In the genomic region with DNA sequence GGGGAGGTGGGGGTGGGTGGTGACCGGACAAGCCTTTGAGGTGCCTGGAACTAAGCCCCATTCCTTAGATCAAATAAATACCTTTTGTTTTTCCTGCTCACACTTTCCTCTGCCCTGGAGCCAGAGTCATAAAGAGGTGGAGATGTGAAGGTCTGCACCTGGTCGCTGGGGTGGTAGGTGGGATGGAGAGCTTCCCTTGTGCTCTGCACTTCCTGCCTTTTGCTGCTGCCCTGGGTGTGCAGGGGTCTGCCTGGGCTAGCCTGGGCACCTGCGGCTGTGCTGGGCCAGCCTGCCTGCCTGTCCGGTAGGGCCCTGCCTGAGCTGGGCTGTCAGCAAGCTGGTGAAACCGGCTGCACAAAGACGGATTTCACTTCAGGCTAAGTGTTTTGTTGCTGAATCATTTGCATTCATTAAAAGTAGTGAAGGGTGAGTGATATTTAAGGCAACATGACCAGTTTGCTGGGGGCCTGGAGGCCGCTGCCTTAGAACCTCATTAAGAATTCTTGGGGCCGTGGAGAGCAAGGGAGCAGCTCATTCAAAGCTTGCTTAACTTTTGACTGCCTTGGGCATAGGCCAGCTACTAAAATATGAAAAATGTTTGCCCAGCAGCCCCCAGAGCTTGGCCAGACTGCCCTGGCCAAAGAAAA, we compare ENCODE assay signal across 10 cellular contexts. TPM values are rescaled to one million over a fixed set of nuclear protein-coding genes. Genes with fewer than 3 reads are reported as not detected.
A peak's percentile ranks its signal among the peaks of the same experiment; 100 is the strongest.
DNase-seq lines count a peak whose midpoint lies in the region; ATAC-seq, FAIRE-seq and TF ChIP-seq lines count a peak whose summit lies in the region.
"Had no signal": no experiment of that assay in that cellular context is flagged by ENCODE, and none has a peak within 500 bp of the region (broad histone marks: within the 10 kb centered on the region; RNA-seq: fewer than 3 reads in every experiment).

No MANE protein-coding gene starts in this region.

- RAD21 ChIA-PET in GM12878 (lab: Charles Lee; ENCODE audit: unreplicated experiment), result interaction anchor here (1.0 to 3.1 kb wide), 6 partner anchors 10 to 196 kb away, joined by 3 to 12 read pairs (median 4); partner anchors contain the start of genes KLC4 and MRPL2

- H3K4me2 ChIP-seq in GM12878 (ENCODE audit: control insufficient read depth, insufficient read depth), result peak overlapping the region; percentile 51

- DNase-seq in activated CD4-positive, alpha-beta T cell treated with anti-CD3 and anti-CD28 coated beads, Interleukin-2, amount 10 ng/mL, durations not matched to agents 7 days and 5 days, result no peak
- no peak for DNase-seq in activated CD4-positive, alpha-beta T cell treated with anti-CD3 and anti-CD28 coated beads for 36 hours
- DNase-seq in GM12878 (ENCODE audit: low read depth, low spot score) (no peak), kidney epithelial cell (ENCODE audit: low read depth) (peak; percentile 79), aorta (peak; percentile 61), mesenteric fat pad (ENCODE audit: low spot score) (no peak)
- no peak for DNase-seq in stimulated activated naive CD4-positive, alpha-beta T cell (lab: John Stamatoyannopoulos, UW)
- DNase-seq: activated T-cell treated with anti-CD3 and anti-CD28 coated beads, Interleukin-2, amount 50 U/mL, for 72 hours; CD4-positive, CD25-positive, alpha-beta regulatory T cell had no signal

- intact Hi-C loops in activated CD4-positive, alpha-beta T cell treated with anti-CD3 and anti-CD28 coated beads for 36 hours (cut with DNase I, micrococcal nuclease), result no loop called here
- intact Hi-C loops in GM12878 (cut with micrococcal nuclease; ENCODE audit: unreplicated experiment) (no loop called here), aorta (cut with DNase I) (no loop called here)

- CTCF ChIA-PET in activated CD4-positive, alpha-beta T cell treated with anti-CD3 and anti-CD28 coated beads, Interleukin-2, amount 10 ng/mL, durations not matched to agents 7 days and 5 days (lab: Charles Lee), result interaction anchor here (0.6 to 1.0 kb wide), 4 partner anchors 11 to 403 kb away, joined by 3 to 4 read pairs (median 4); no protein-coding TSS in a partner anchor
- CTCF ChIA-PET in activated CD4-positive, alpha-beta T cell treated with anti-CD3 and anti-CD28 coated beads for 36 hours (lab: Charles Lee), result interaction anchor here (0.7 to 1.0 kb wide), 3 partner anchors 10 to 423 kb away, joined by 3 read pairs; no protein-coding TSS in a partner anchor
- CTCF ChIA-PET in GM12878 (lab: Yijun Ruan, JAX), result interaction anchor here (0.6 to 2.2 kb wide), 7 partner anchors 12 to 311 kb away, joined by 3 to 9 read pairs (median 3); no protein-coding TSS in a partner anchor

- H3K27ac Mint-ChIP-seq in activated CD4-positive, alpha-beta T cell treated with anti-CD3 and anti-CD28 coated beads, Interleukin-2, amount 10 ng/mL, durations not matched to agents 7 days and 5 days, result peak overlapping the region; percentile 46
- H3K27ac Mint-ChIP-seq in activated CD4-positive, alpha-beta T cell treated with anti-CD3 and anti-CD28 coated beads for 36 hours, result no peak overlapping the region
- H3K27ac Mint-ChIP-seq: activated T-cell treated with anti-CD3 and anti-CD28 coated beads, Interleukin-2, amount 50 U/mL, for 72 hours; CD4-positive, CD25-positive, alpha-beta regulatory T cell had no signal

- 50% methylated on average over 8 of the region's 8 CpGs for WGBS in GM12878 (ENCODE audit: insufficient coverage, insufficient replicate concordance, low lambda C conversion rate, missing lambda C conversion rate)
- 23 to 26% methylated on average over 8 of the region's 8 CpGs for WGBS in aorta, 2 donors

- no peaks in the 10 kb centered on the region for H3K36me3 Mint-ChIP-seq in activated CD4-positive, alpha-beta T cell treated with anti-CD3 and anti-CD28 coated beads, Interleukin-2, amount 10 ng/mL, durations not matched to agents 7 days and 5 days (ENCODE audit: low read depth)
- no peaks in the 10 kb centered on the region for H3K36me3 Mint-ChIP-seq in activated CD4-positive, alpha-beta T cell treated with anti-CD3 and anti-CD28 coated beads for 36 hours (ENCODE audit: low read depth)
- H3K36me3 Mint-ChIP-seq: CD4-positive, CD25-positive, alpha-beta regulatory T cell had no signal

- in situ Hi-C loops in GM12878 (cut with MboI), result no loop called here

- peak overlapping the region; percentile 57 for H3K27ac ChIP-seq in GM12878 (ENCODE audit: control insufficient read depth, insufficient read depth)
- H3K27ac ChIP-seq in aorta (ENCODE audit: low read depth in 1 of 2, low read length in 2 of 2), result no peak overlapping the region

- no peaks in the 10 kb centered on the region for H3K36me3 ChIP-seq in GM12878 (ENCODE audit: control insufficient read depth in 2 of 2, insufficient read depth in 2 of 2, low read length in 1 of 2)
- no peaks in the 10 kb centered on the region for H3K36me3 ChIP-seq in kidney epithelial cell (ENCODE audit: control insufficient read depth, insufficient read depth, low read length)
- H3K36me3 ChIP-seq in aorta (ENCODE audit: control insufficient read depth in 1 of 2, insufficient read depth in 2 of 2, low read length in 1 of 2), result no peaks in the 10 kb centered on the region

- peak overlapping the region; percentile 53 for H3K9ac ChIP-seq in GM12878 (ENCODE audit: control insufficient read depth, insufficient read depth, low read length)

- no peaks in the 10 kb centered on the region for H4K20me1 ChIP-seq in GM12878 (ENCODE audit: control insufficient read depth, insufficient read depth)

- H3K4me1 ChIP-seq in GM12878 (ENCODE audit: control insufficient read depth, insufficient read depth, low read length), result peaks cover 19% of the 10 kb centered on the region
- H3K4me1 ChIP-seq in aorta (ENCODE audit: control insufficient read depth in 1 of 2, insufficient read depth in 2 of 2, low read length in 2 of 2), result peaks cover 0 to 3% of the 10 kb centered on the region in 2 donors

- peak; percentile 81 for TF ChIP-seq POLR2A in GM12878 (IDR thresholded peaks at IDR 0.05; ENCODE audit: low read depth, low read length)

- ATAC-seq in activated CD4-positive, alpha-beta T cell treated with anti-CD3 and anti-CD28 coated beads for 36 hours, result no peak
- ATAC-seq in GM12878, result peak; percentile 72
- peak; percentile 60 for ATAC-seq in aorta (ENCODE audit: low FRiP score)
- no peak for ATAC-seq in HG02840 (IDR thresholded peaks at IDR 0.05; ENCODE audit: low FRiP score, unreplicated experiment)
- ATAC-seq: activated T-cell treated with anti-CD3 and anti-CD28 coated beads, Interleukin-2, amount 50 U/mL, for 72 hours had no signal

- H2AFZ ChIP-seq in GM12878 (ENCODE audit: control insufficient read depth, low read depth, low read length), result peak overlapping the region; percentile 83

- H3K4me3 Mint-ChIP-seq in activated CD4-positive, alpha-beta T cell treated with anti-CD3 and anti-CD28 coated beads, Interleukin-2, amount 10 ng/mL, durations not matched to agents 7 days and 5 days, result no peak overlapping the region
- no peak overlapping the region for H3K4me3 Mint-ChIP-seq in activated CD4-positive, alpha-beta T cell treated with anti-CD3 and anti-CD28 coated beads for 36 hours
- H3K4me3 Mint-ChIP-seq: CD4-positive, CD25-positive, alpha-beta regulatory T cell had no signal

- H3K9me3 ChIP-seq in GM12878 (replicated peaks; ENCODE audit: control insufficient read depth, insufficient read depth, low read length) (no peaks in the 10 kb centered on the region), aorta (ENCODE audit: control insufficient read depth, low read length) (no peaks in the 10 kb centered on the region)

- H3K4me3 ChIP-seq in GM12878, result peak overlapping the region; percentile 9; the same call in 1 of the 2 replicates
- H3K4me3 ChIP-seq in kidney epithelial cell (ENCODE audit: low read depth, low read length), result no peak overlapping the region
- no peak overlapping the region for H3K4me3 ChIP-seq in aorta (ENCODE audit: low read length in 2 of 2)

- no peaks in the 10 kb centered on the region for H3K27me3 Mint-ChIP-seq in activated CD4-positive, alpha-beta T cell treated with anti-CD3 and anti-CD28 coated beads, Interleukin-2, amount 10 ng/mL, durations not matched to agents 7 days and 5 days
- no peaks in the 10 kb centered on the region for H3K27me3 Mint-ChIP-seq in activated CD4-positive, alpha-beta T cell treated with anti-CD3 and anti-CD28 coated beads for 36 hours

- BruUV-seq in GM12878 (replicated peaks; lab: Mats Ljungman, UMichigan), result no TSS peak

- POLR2A ChIA-PET in activated CD4-positive, alpha-beta T cell treated with anti-CD3 and anti-CD28 coated beads, Interleukin-2, amount 10 ng/mL, durations not matched to agents 7 days and 5 days (lab: Charles Lee), result no interaction called here
- POLR2A ChIA-PET in activated CD4-positive, alpha-beta T cell treated with anti-CD3 and anti-CD28 coated beads for 36 hours (lab: Charles Lee), result no interaction called here
- POLR2A ChIA-PET in GM12878 (lab: Charles Lee), result interaction anchor here (0.5 to 3.2 kb wide), 9 partner anchors 10 to 904 kb away, joined by 3 to 12 read pairs (median 3); no protein-coding TSS in a partner anchor

- H3K79me2 ChIP-seq in GM12878 (ENCODE audit: control insufficient read depth, insufficient read depth, low read length), result no peaks in the 10 kb centered on the region

- no peak for TF ChIP-seq RAD21 in GM12878 (IDR thresholded peaks at IDR 0.05; ENCODE audit: insufficient read depth, low read depth, low read length)

- TF ChIP-seq EP300 in GM12878 (IDR thresholded peaks at IDR 0.05; ENCODE audit: borderline replicate concordance in 1 of 2, control insufficient read depth in 1 of 2, low read depth in 2 of 2, low read length in 2 of 2), result no peak

- no peaks in the 10 kb centered on the region for H3K9me3 Mint-ChIP-seq in activated CD4-positive, alpha-beta T cell treated with anti-CD3 and anti-CD28 coated beads, Interleukin-2, amount 10 ng/mL, durations not matched to agents 7 days and 5 days
- H3K9me3 Mint-ChIP-seq in activated CD4-positive, alpha-beta T cell treated with anti-CD3 and anti-CD28 coated beads for 36 hours (ENCODE audit: low read depth), result no peaks in the 10 kb centered on the region
- H3K9me3 Mint-ChIP-seq: activated T-cell treated with anti-CD3 and anti-CD28 coated beads, Interleukin-2, amount 50 U/mL, for 72 hours; CD4-positive, CD25-positive, alpha-beta regulatory T cell had no signal

- FAIRE-seq in GM12878 (lab: Jason Lieb, UNC), result no peak

- H3K4me1 Mint-ChIP-seq in activated CD4-positive, alpha-beta T cell treated with anti-CD3 and anti-CD28 coated beads, Interleukin-2, amount 10 ng/mL, durations not matched to agents 7 days and 5 days, result peaks cover 28% of the 10 kb centered on the region
- H3K4me1 Mint-ChIP-seq in activated CD4-positive, alpha-beta T cell treated with anti-CD3 and anti-CD28 coated beads for 36 hours, result peaks cover 21% of the 10 kb centered on the region

- TF ChIP-seq CTCF in GM12878 (IDR thresholded peaks at IDR 0.05 in 2 of 3, conservative IDR thresholded peaks at IDR 0.05 in 1 of 3; ENCODE audit: control insufficient read depth in 2 of 3, extremely low read depth in 1 of 3, insufficient read depth in 1 of 3, low read depth in 3 of 3, low read length in 3 of 3) (no peak), kidney epithelial cell (IDR thresholded peaks at IDR 0.05; ENCODE audit: insufficient read depth, low read length, poor library complexity, severe bottlenecking) (no peak)

- SMC1A ChIA-PET in GM12878 (lab: Charles Lee; ENCODE audit: uncharacterized antibody, unreplicated experiment), result interaction anchor here (1.0 to 3.2 kb wide), 7 partner anchors 10 to 47 kb away, joined by 3 to 20 read pairs (median 3); partner anchors contain the start of gene CUL7

- H3K27me3 ChIP-seq in GM12878 (replicated peaks in 1 of 2; ENCODE audit: control insufficient read depth in 2 of 2, insufficient read depth in 2 of 2, low read length in 1 of 2) (no peaks in the 10 kb centered on the region), kidney epithelial cell (ENCODE audit: control insufficient read depth, insufficient read depth, low read length) (no peaks in the 10 kb centered on the region), aorta (ENCODE audit: control insufficient read depth in 1 of 2, insufficient read depth in 2 of 2, low read length in 1 of 2) (no peaks in the 10 kb centered on the region)

RNA-seq across cellular contexts. Expression of gene PTK7, which starts 20.5 kb away (rescaled TPM):
- total RNA-seq in activated CD4-positive, alpha-beta T cell treated with anti-CD3 and anti-CD28 coated beads, Interleukin-2, amount 10 ng/mL, durations not matched to agents 7 days and 5 days, result 1 to 10 TPM; 1.3 to 1.9 TPM
- 1 to 10 TPM; 4.1 to 4.6 TPM for total RNA-seq in activated CD4-positive, alpha-beta T cell treated with anti-CD3 and anti-CD28 coated beads for 36 hours
- total RNA-seq in GM12878 (2013; cell fraction: nucleolus; rRNA removed), result 20.8 and 24.5 TPM in 2 replicates
- total RNA-seq in GM12878 (2014; rRNA removed), result 3.3 and 4.1 TPM in 2 replicates
- 2.1 and 2.7 TPM in 2 replicates for total RNA-seq in GM12878 (2014; rRNA removed; fragmentation: Illumina TruSeq; extraction: Trizol)
- 6.2 TPM in 2 replicates for total RNA-seq in GM12878 (2021)
- 1.3 TPM for polyA plus RNA-seq in GM12878 (2011; ENCODE audit: low read depth)
- polyA plus RNA-seq in GM12878 (2011; rRNA removed), result 10.7 and 14.4 TPM in 2 replicates
- polyA plus RNA-seq in GM12878 (2011; cell fraction: cytosol; rRNA removed), result 14.6 and 18.5 TPM in 2 replicates
- polyA plus RNA-seq in GM12878 (2011; cell fraction: nucleus; rRNA removed), result 67.6 and 95.6 TPM in 2 replicates
- polyA plus RNA-seq in GM12878 (2012), result 2.8 and 3.7 TPM in 2 replicates
- polyA plus RNA-seq in GM12878 (2014; fragmentation: Illumina TruSeq; extraction: Trizol), result 2.4 TPM in 2 replicates
- polyA plus RNA-seq in GM12878 (2014; fragmentation: Nextera tagmentation; extraction: Ambion mirVana), result under 1 TPM in 1 of 2 experiments, not detected in 1; 0.18 TPM
- polyA plus RNA-seq in GM12878 (2014; rRNA removed), result 5.4 and 6.4 TPM in 2 replicates
- polyA plus RNA-seq in GM12878 (2016; fragmentation: Nextera tagmentation; extraction: Ambion mirVana), result 1 to 10 TPM; 3.2 to 5.0 TPM
- 16.1 and 27.0 TPM in 2 replicates for polyA minus RNA-seq in GM12878 (2011; rRNA and poly(A)+ RNA removed)
- 8.3 and 12.3 TPM in 2 replicates for polyA minus RNA-seq in GM12878 (2011; cell fraction: cytosol; rRNA and poly(A)+ RNA removed)
- 16.9 and 25.0 TPM in 2 replicates for polyA minus RNA-seq in GM12878 (2011; cell fraction: nucleus; rRNA and poly(A)+ RNA removed)
- 169 and 170 TPM in 2 replicates for total RNA-seq in kidney epithelial cell
- total RNA-seq in aorta, result 1 to 10 TPM; 3.6 to 9.6 TPM
- 1 to 10 TPM in 1 of 2 donors, under 1 TPM in 1; 0.13 to 6.4 TPM for polyA plus RNA-seq in aorta
- total RNA-seq in mesenteric fat pad, result 13.6 TPM

RNA-seq across cellular contexts. Expression of gene KLC4, which starts 37.1 kb away (rescaled TPM):
- 10 to 100 TPM; 12.7 to 17.0 TPM for total RNA-seq in activated CD4-positive, alpha-beta T cell treated with anti-CD3 and anti-CD28 coated beads, Interleukin-2, amount 10 ng/mL, durations not matched to agents 7 days and 5 days
- 10 to 100 TPM in 1 of 2 experiments, 1 to 10 TPM in 1; 10.0 to 10.1 TPM for total RNA-seq in activated CD4-positive, alpha-beta T cell treated with anti-CD3 and anti-CD28 coated beads for 36 hours
- total RNA-seq in GM12878 (2013; cell fraction: nucleolus; rRNA removed), result 33.4 and 33.8 TPM in 2 replicates
- 8.4 TPM in 2 replicates for total RNA-seq in GM12878 (2014; rRNA removed)
- 4.2 and 4.8 TPM in 2 replicates for total RNA-seq in GM12878 (2014; rRNA removed; fragmentation: Illumina TruSeq; extraction: Trizol)
- total RNA-seq in GM12878 (2021), result 9.5 and 11.8 TPM in 2 replicates
- 10.7 TPM for polyA plus RNA-seq in GM12878 (2011; ENCODE audit: low read depth)
- 11.0 and 13.4 TPM in 2 replicates for polyA plus RNA-seq in GM12878 (2011; rRNA removed)
- 10.3 and 13.1 TPM in 2 replicates for polyA plus RNA-seq in GM12878 (2011; cell fraction: cytosol; rRNA removed)
- 54.8 and 62.8 TPM in 2 replicates for polyA plus RNA-seq in GM12878 (2011; cell fraction: nucleus; rRNA removed)
- polyA plus RNA-seq in GM12878 (2012), result 16.8 and 17.7 TPM in 2 replicates
- 3.5 and 6.2 TPM in 2 replicates for polyA plus RNA-seq in GM12878 (2014; fragmentation: Illumina TruSeq; extraction: Trizol)
- polyA plus RNA-seq in GM12878 (2014; fragmentation: Nextera tagmentation; extraction: Ambion mirVana), result 1 to 10 TPM in 1 of 2 experiments, under 1 TPM in 1; 0.90 to 2.4 TPM
- 7.5 and 10.1 TPM in 2 replicates for polyA plus RNA-seq in GM12878 (2014; rRNA removed)
- polyA plus RNA-seq in GM12878 (2016; fragmentation: Nextera tagmentation; extraction: Ambion mirVana), result 1 to 10 TPM; 6.3 to 7.9 TPM
- polyA minus RNA-seq in GM12878 (2011; rRNA and poly(A)+ RNA removed), result 10.5 and 14.0 TPM in 2 replicates
- polyA minus RNA-seq in GM12878 (2011; cell fraction: cytosol; rRNA and poly(A)+ RNA removed), result 2.9 and 5.6 TPM in 2 replicates
- polyA minus RNA-seq in GM12878 (2011; cell fraction: nucleus; rRNA and poly(A)+ RNA removed), result 15.2 and 21.5 TPM in 2 replicates
- total RNA-seq in kidney epithelial cell, result 18.1 and 21.6 TPM in 2 replicates
- total RNA-seq in aorta, result 10 to 100 TPM; 20.1 to 35.0 TPM
- 10 to 100 TPM; 34.6 to 54.9 TPM for polyA plus RNA-seq in aorta
- total RNA-seq in mesenteric fat pad, result 18.1 TPM

RNA-seq across cellular contexts. Expression of gene MRPL2, which starts 37.3 kb away (rescaled TPM):
- total RNA-seq in activated CD4-positive, alpha-beta T cell treated with anti-CD3 and anti-CD28 coated beads, Interleukin-2, amount 10 ng/mL, durations not matched to agents 7 days and 5 days, result 10 to 100 TPM; 53.9 to 59.3 TPM
- 100 to 1,000 TPM in 1 of 2 experiments, 10 to 100 TPM in 1; 93.9 to 110 TPM for total RNA-seq in activated CD4-positive, alpha-beta T cell treated with anti-CD3 and anti-CD28 coated beads for 36 hours
- total RNA-seq in GM12878 (2013; cell fraction: nucleolus; rRNA removed), result 20.0 and 20.1 TPM in 2 replicates
- total RNA-seq in GM12878 (2014; rRNA removed) (33.2 and 34.8 TPM in 2 replicates), GM12878 (2014; rRNA removed; fragmentation: Illumina TruSeq; extraction: Trizol) (32.7 and 38.6 TPM in 2 replicates), GM12878 (2021) (95.0 and 100 TPM in 2 replicates), kidney epithelial cell (38.6 and 43.7 TPM in 2 replicates), aorta (10 to 100 TPM; 30.4 to 33.6 TPM), mesenteric fat pad (59.3 TPM)
- 15.7 TPM for polyA plus RNA-seq in GM12878 (2011; ENCODE audit: low read depth)
- polyA plus RNA-seq in GM12878 (2011; rRNA removed) (19.7 and 44.5 TPM in 2 replicates), GM12878 (2014; fragmentation: Illumina TruSeq; extraction: Trizol) (43.1 and 59.7 TPM in 2 replicates), GM12878 (2014; fragmentation: Nextera tagmentation; extraction: Ambion mirVana) (10 to 100 TPM; 29.7 to 42.1 TPM), GM12878 (2014; rRNA removed) (56.0 and 56.6 TPM in 2 replicates), GM12878 (2016; fragmentation: Nextera tagmentation; extraction: Ambion mirVana) (100 to 1,000 TPM; 120 to 125 TPM), aorta (10 to 100 TPM; 29.3 to 55.2 TPM)
- 44.2 and 56.0 TPM in 2 replicates for polyA plus RNA-seq in GM12878 (2011; cell fraction: cytosol; rRNA removed)
- polyA plus RNA-seq in GM12878 (2011; cell fraction: nucleus; rRNA removed), result 41.5 and 42.3 TPM in 2 replicates
- 63.1 and 66.6 TPM in 2 replicates for polyA plus RNA-seq in GM12878 (2012)
- 23.8 and 31.3 TPM in 2 replicates for polyA minus RNA-seq in GM12878 (2011; rRNA and poly(A)+ RNA removed)
- 10.7 and 26.8 TPM in 2 replicates for polyA minus RNA-seq in GM12878 (2011; cell fraction: cytosol; rRNA and poly(A)+ RNA removed)
- 11.4 and 18.5 TPM in 2 replicates for polyA minus RNA-seq in GM12878 (2011; cell fraction: nucleus; rRNA and poly(A)+ RNA removed)

RNA-seq across cellular contexts. Expression of gene CUL7, which starts 42.9 kb away (rescaled TPM):
- 10 to 100 TPM in 1 of 2 experiments, 1 to 10 TPM in 1; 9.7 to 11.2 TPM for total RNA-seq in activated CD4-positive, alpha-beta T cell treated with anti-CD3 and anti-CD28 coated beads, Interleukin-2, amount 10 ng/mL, durations not matched to agents 7 days and 5 days
- total RNA-seq in activated CD4-positive, alpha-beta T cell treated with anti-CD3 and anti-CD28 coated beads for 36 hours, result 10 to 100 TPM; 16.3 to 18.0 TPM
- 38.0 and 44.3 TPM in 2 replicates for total RNA-seq in GM12878 (2013; cell fraction: nucleolus; rRNA removed)
- total RNA-seq in GM12878 (2014; rRNA removed) (10.6 and 10.8 TPM in 2 replicates), GM12878 (2014; rRNA removed; fragmentation: Illumina TruSeq; extraction: Trizol) (6.0 TPM in 2 replicates), GM12878 (2021) (15.6 and 15.8 TPM in 2 replicates), kidney epithelial cell (28.1 and 32.3 TPM in 2 replicates), aorta (10 to 100 TPM; 11.0 to 17.5 TPM), mesenteric fat pad (13.7 TPM)
- 8.7 TPM for polyA plus RNA-seq in GM12878 (2011; ENCODE audit: low read depth)
- polyA plus RNA-seq in GM12878 (2011; rRNA removed) (9.2 and 18.4 TPM in 2 replicates), GM12878 (2014; fragmentation: Illumina TruSeq; extraction: Trizol) (4.6 and 7.3 TPM in 2 replicates), GM12878 (2014; fragmentation: Nextera tagmentation; extraction: Ambion mirVana) (1 to 10 TPM in 1 of 2 experiments, under 1 TPM in 1; 0.66 to 1.1 TPM), GM12878 (2014; rRNA removed) (12.8 and 14.1 TPM in 2 replicates), GM12878 (2016; fragmentation: Nextera tagmentation; extraction: Ambion mirVana) (10 to 100 TPM; 11.0 to 11.1 TPM), aorta (10 to 100 TPM in 1 of 2 donors, 1 to 10 TPM in 1; 3.3 to 14.9 TPM)
- polyA plus RNA-seq in GM12878 (2011; cell fraction: cytosol; rRNA removed), result 22.5 and 25.4 TPM in 2 replicates
- 91.6 and 101 TPM in 2 replicates for polyA plus RNA-seq in GM12878 (2011; cell fraction: nucleus; rRNA removed)
- 17.9 and 22.8 TPM in 2 replicates for polyA plus RNA-seq in GM12878 (2012)
- polyA minus RNA-seq in GM12878 (2011; rRNA and poly(A)+ RNA removed), result 24.1 and 34.4 TPM in 2 replicates
- 9.5 and 11.5 TPM in 2 replicates for polyA minus RNA-seq in GM12878 (2011; cell fraction: cytosol; rRNA and poly(A)+ RNA removed)
- polyA minus RNA-seq in GM12878 (2011; cell fraction: nucleus; rRNA and poly(A)+ RNA removed), result 20.7 and 29.7 TPM in 2 replicates

Comparison
In these comparisons a context has a peak if more than half of its experiments do, and no peak if none do; other contexts are left out.
1. DNase-seq: peak in kidney epithelial cell (single experiment) and aorta (2 of 2); none in activated CD4-positive, alpha-beta T cell treated with anti-CD3 and anti-CD28 coated beads, Interleukin-2, amount 10 ng/mL, durations not matched to agents 7 days and 5 days (single experiment), activated CD4-positive, alpha-beta T cell treated with anti-CD3 and anti-CD28 coated beads for 36 hours (single experiment), GM12878 (single experiment), stimulated activated naive CD4-positive, alpha-beta T cell (0 of 6) and mesenteric fat pad (single experiment).
2. ATAC-seq: peak in GM12878 (single experiment) and aorta (single experiment); none in activated CD4-positive, alpha-beta T cell treated with anti-CD3 and anti-CD28 coated beads for 36 hours (single experiment) and HG02840 (single experiment).